Comparison of ENCODE assay signal across 12 cellular contexts in genomic region chr16:50396770-50397525, GRCh38. TPM values are rescaled to one million over a fixed set of nuclear protein-coding genes. Genes with fewer than 3 reads are reported as not detected.
DNase-seq lines count a peak whose midpoint lies in the region; ATAC-seq and TF ChIP-seq lines count a peak whose summit lies in the region.
"Had no signal": no experiment of that assay in that cellular context is flagged by ENCODE, and none has a peak within 500 bp of the region (broad histone marks: within the 10 kb centered on the region; RNA-seq: fewer than 3 reads in every experiment).

No MANE protein-coding gene starts in this region.

- H3K79me1 ChIP-seq in IMR-90 (ENCODE audit: low read depth in 1 of 2, low read length in 2 of 2): no peaks in the 10 kb centered on the region
- H3K79me1 ChIP-seq in H9 (ENCODE audit: insufficient read depth, low read depth, low read length, poor library complexity, severe bottlenecking): no peaks in the 10 kb centered on the region

- H3K36me3 Mint-ChIP-seq in Calu3 (ENCODE audit: insufficient read depth, unreplicated experiment) (no peaks in the 10 kb centered on the region), H9 (ENCODE audit: insufficient read depth in 1 of 3, low read depth in 3 of 3) (no peaks in the 10 kb centered on the region; a peak in 1 of 7 replicates)

- WGBS in IMR-90 (ENCODE audit: extremely low coverage in 2 of 2, insufficient read length in 1 of 2), 2 experiments: no CpG with 5 or more reads among the region's 7 CpGs
- WGBS in lung, 2 donors: 76 to 82% methylated on average over 7 of the region's 7 CpGs
- WGBS in H9 (ENCODE audit: extremely low coverage, insufficient read length, low lambda C conversion rate): no CpG with 5 or more reads among the region's 7 CpGs

- no peak for TF ChIP-seq POLR2A in IMR-90 (IDR thresholded peaks at IDR 0.05; ENCODE audit: low read depth, low read length)

- H3K4ac ChIP-seq in IMR-90 (ENCODE audit: low read depth, low read length) (no peak overlapping the region), H9 (ENCODE audit: low read depth, low read length) (no peak overlapping the region)

- H3K4me1 ChIP-seq in IMR-90 (ENCODE audit: control insufficient read depth, insufficient read depth, low read length): no peaks in the 10 kb centered on the region
- no peaks in the 10 kb centered on the region for H3K4me1 ChIP-seq in lung (ENCODE audit: control insufficient read depth in 2 of 2, insufficient read depth in 2 of 2, low read length in 2 of 2)
- peaks cover 8% of the 10 kb centered on the region; the same call in 1 of the 2 replicates for H3K4me1 ChIP-seq in H9 (ENCODE audit: insufficient read depth, low read length)

- no peak overlapping the region for H4K8ac ChIP-seq in IMR-90 (ENCODE audit: low read depth in 2 of 2, low read length in 2 of 2)
- H4K8ac ChIP-seq in H9 (replicated peaks; ENCODE audit: insufficient read length, low read depth, low read length): no peak overlapping the region

- H2AK9ac ChIP-seq in IMR-90 (replicated peaks; ENCODE audit: low read depth, low read length, poor library complexity): no peak overlapping the region

- H2BK12ac ChIP-seq in H9 (ENCODE audit: insufficient read length, low read depth, low read length): no peak overlapping the region

- BruUV-seq in Calu3 (replicated peaks; lab: Mats Ljungman, UMichigan) (no TSS peak), IMR-90 (replicated peaks; lab: Mats Ljungman, UMichigan) (no TSS peak)

- H3K9ac ChIP-seq in IMR-90 (ENCODE audit: low read depth, low read length) (no peak overlapping the region), H9 (ENCODE audit: extremely low read depth, insufficient read length, low read length) (no peak overlapping the region)

- H2AFZ ChIP-seq in IMR-90 (replicated peaks; ENCODE audit: low read length, poor library complexity) (no peak overlapping the region), H9 (ENCODE audit: low read length) (no peak overlapping the region)

- peaks cover 30% of the 10 kb centered on the region for H3K27me3 Mint-ChIP-seq in Calu3 (ENCODE audit: unreplicated experiment)
- no peaks in the 10 kb centered on the region; the same call in 1 of the 2 replicates for H3K27me3 Mint-ChIP-seq in H9 (ENCODE audit: low read depth)

- H2BK120ac ChIP-seq in IMR-90 (ENCODE audit: low read depth, low read length) (no peak overlapping the region), H9 (ENCODE audit: low read depth, low read length, poor library complexity, severe bottlenecking) (no peak overlapping the region)

- H3K23me2 ChIP-seq in H9 (ENCODE audit: insufficient read length, low read depth, low read length, poor library complexity, severe bottlenecking): no peaks in the 10 kb centered on the region

- no peaks in the 10 kb centered on the region for H4K20me1 ChIP-seq in IMR-90 (ENCODE audit: insufficient read depth, low read length)
- H4K20me1 ChIP-seq in H9 (ENCODE audit: control insufficient read depth, insufficient read depth, insufficient read length): no peaks in the 10 kb centered on the region

- H2BK20ac ChIP-seq in IMR-90 (ENCODE audit: low read depth, low read length) (no peak overlapping the region), H9 (ENCODE audit: low read depth, low read length, poor library complexity, severe bottlenecking) (no peak overlapping the region)

- POLR2A ChIA-PET in IMR-90 (lab: Charles Lee; ENCODE audit: unreplicated experiment): no interaction called here

- H3K79me2 ChIP-seq in H9 (ENCODE audit: insufficient read depth, low read length): no peaks in the 10 kb centered on the region

- H3K18ac ChIP-seq in IMR-90 (ENCODE audit: low read depth, low read length): no peak overlapping the region
- H3K18ac ChIP-seq in H9 (ENCODE audit: insufficient read length, low read depth, low read length): no peak overlapping the region

- H3K4me3 Mint-ChIP-seq in Calu3 (ENCODE audit: low read depth, unreplicated experiment) (peak overlapping the region; percentile 9), H9 (no peak overlapping the region)

- H3K27ac Mint-ChIP-seq in Calu3 (ENCODE audit: unreplicated experiment) (peak overlapping the region; percentile 23), H9 (no peak overlapping the region)

- dilution Hi-C loops in IMR-90 (cut with HindIII; ENCODE audit: low sequenced_read_pairs, unreplicated experiment): no loop called here

- H4K5ac ChIP-seq in IMR-90 (ENCODE audit: low read depth, low read length) (no peak overlapping the region), H9 (ENCODE audit: insufficient read length, low read depth, low read length) (no peak overlapping the region)

- H3K36me3 ChIP-seq in IMR-90 (ENCODE audit: control insufficient read depth, insufficient read depth, low read length) (no peaks in the 10 kb centered on the region), lung (ENCODE audit: control insufficient read depth in 2 of 2, insufficient read depth in 2 of 2, low read length in 2 of 2) (no peaks in the 10 kb centered on the region)

- no peak overlapping the region for H2BK15ac ChIP-seq in IMR-90 (ENCODE audit: low read depth, low read length)
- H2BK15ac ChIP-seq in H9 (ENCODE audit: low read depth, low read length): no peak overlapping the region

- H2BK5ac ChIP-seq in IMR-90 (ENCODE audit: low read depth, low read length, poor library complexity, severe bottlenecking) (no peak overlapping the region), H9 (ENCODE audit: insufficient read length, low read length) (no peak overlapping the region)

- TF ChIP-seq RAD21 in IMR-90 (IDR thresholded peaks at IDR 0.05; ENCODE audit: low read length): no peak

- no peak for ATAC-seq in IMR-90 (ENCODE audit: low read depth)
- ATAC-seq in lung (ENCODE audit: insufficient read depth, low FRiP score): no peak
- no peak for ATAC-seq in GM18502 (IDR thresholded peaks at IDR 0.05; ENCODE audit: poor library complexity, unreplicated experiment)

- H3K23ac ChIP-seq in IMR-90 (ENCODE audit: low read depth, low read length): no peak overlapping the region
- H3K23ac ChIP-seq in H9 (ENCODE audit: insufficient read length, low read depth, low read length): no peak overlapping the region

- no peak for TF ChIP-seq CTCF in Calu3 (IDR thresholded peaks at IDR 0.05; ENCODE audit: unreplicated experiment)
- no peak for TF ChIP-seq CTCF in IMR-90 (conservative IDR thresholded peaks at IDR 0.05; ENCODE audit: low read depth, low read length)
- TF ChIP-seq CTCF in lung (IDR thresholded peaks at IDR 0.05; ENCODE audit: control extremely low read depth, extremely low read depth): no peak
- TF ChIP-seq CTCF in H9 (conservative IDR thresholded peaks at IDR 0.05): no peak

- no peak overlapping the region for H2AK5ac ChIP-seq in IMR-90 (ENCODE audit: low read depth, low read length)
- H2AK5ac ChIP-seq in H9 (ENCODE audit: insufficient read length, low read length): no peak overlapping the region

- in situ Hi-C loops in IMR-90 (cut with MboI; ENCODE audit: low sequenced_read_pairs): no loop called here

- H3K4me3 ChIP-seq in IMR-90 (ENCODE audit: insufficient read depth, low read depth, low read length): no peak overlapping the region
- H3K4me3 ChIP-seq in lung: no peak overlapping the region

- no peak overlapping the region for H3K27ac ChIP-seq in IMR-90 (ENCODE audit: insufficient read depth, low read length)
- no peak overlapping the region for H3K27ac ChIP-seq in lung (ENCODE audit: low read depth in 1 of 2, low read length in 1 of 2)
- no peak overlapping the region for H3K27ac ChIP-seq in H9 (ENCODE audit: insufficient read length, low read depth, low read length)

- H3K9me1 ChIP-seq in IMR-90 (ENCODE audit: insufficient read depth, low read length): no peaks in the 10 kb centered on the region

- intact Hi-C loops in Calu3 (cut with micrococcal nuclease; ENCODE audit: unreplicated experiment) (no loop called here), IMR-90 (cut with micrococcal nuclease) (no loop called here), posterior cingulate gyrus (cut with DNase I) (no loop called here)

- H4K91ac ChIP-seq in IMR-90 (ENCODE audit: insufficient read depth, low read depth, low read length): no peak overlapping the region
- H4K91ac ChIP-seq in H9 (ENCODE audit: insufficient read length, low read depth, low read length): no peak overlapping the region

- peak; percentile 83 for DNase-seq in Calu3
- DNase-seq in IMR-90: peak; percentile 36
- DNase-seq in astrocyte of the hippocampus (ENCODE audit: low read depth, low spot score): peak; percentile 73
- DNase-seq in lung (ENCODE audit: low spot score): peak; percentile 23
- no peak for DNase-seq in H9
- no peak for DNase-seq in posterior cingulate gyrus
- DNase-seq in NCI-H524 (lab: John Stamatoyannopoulos, UW): no peak
- DNase-seq: cerebellar nuclear complex, glutamatergic neuron, small intestine, T-helper 9 cell had no signal

- H3K4me1 Mint-ChIP-seq in Calu3 (ENCODE audit: low read depth, unreplicated experiment) (peaks cover 19% of the 10 kb centered on the region), H9 (peaks cover 19 to 22% of the 10 kb centered on the region in 2 experiments)

- H3K27me3 ChIP-seq in IMR-90 (ENCODE audit: control insufficient read depth, insufficient read depth, low read length) (no peaks in the 10 kb centered on the region; the same call in 1 of the 2 replicates), lung (ENCODE audit: control insufficient read depth, insufficient read depth) (no peaks in the 10 kb centered on the region), H9 (ENCODE audit: insufficient read depth, low read length) (no peaks in the 10 kb centered on the region)

- H3T11ph ChIP-seq in H9 (ENCODE audit: low read length): no peak overlapping the region

- H3K56ac ChIP-seq in IMR-90 (ENCODE audit: extremely low read depth, insufficient read depth, low read length): no peak overlapping the region
- H3K56ac ChIP-seq in H9 (ENCODE audit: insufficient read length, low read depth, low read length): no peak overlapping the region

- H3K9me3 ChIP-seq in IMR-90 (ENCODE audit: control insufficient read depth, insufficient read depth, low read length) (no peaks in the 10 kb centered on the region), lung (ENCODE audit: control insufficient read depth in 2 of 2, insufficient read depth in 1 of 2, low read length in 1 of 2) (no peaks in the 10 kb centered on the region), H9 (ENCODE audit: control insufficient read depth, low read depth, low read length) (no peaks in the 10 kb centered on the region)

- no peak overlapping the region for H3K4me2 ChIP-seq in IMR-90 (ENCODE audit: low read depth, low read length)
- no peak overlapping the region for H3K4me2 ChIP-seq in H9 (ENCODE audit: insufficient read depth, insufficient read length, low read length)

- H3K14ac ChIP-seq in IMR-90 (replicated peaks; ENCODE audit: low read depth, low read length) (no peak overlapping the region), H9 (ENCODE audit: insufficient read depth, low read length) (no peak overlapping the region)

- CTCF ChIA-PET in Calu3 (lab: Charles Lee): no interaction called here
- CTCF ChIA-PET in IMR-90 (lab: Yijun Ruan, JAX): no interaction called here

- no peaks in the 10 kb centered on the region for H3K9me3 Mint-ChIP-seq in Calu3 (ENCODE audit: low read depth, unreplicated experiment)
- no peaks in the 10 kb centered on the region for H3K9me3 Mint-ChIP-seq in H9

RNA-seq across cellular contexts. Expression of gene BRD7, which starts 28.2 kb away (rescaled TPM):
- total RNA-seq in Calu3 (2022) (96.0 and 98.7 TPM in 2 replicates), IMR-90 (2012; rRNA removed) (29.9 and 38.9 TPM in 2 replicates), lung (10 to 100 TPM; 52.8 to 54.1 TPM), H9 (2021) (107 and 112 TPM in 2 replicates)
- polyA plus RNA-seq in IMR-90 (2012; rRNA removed) (24.8 and 25.1 TPM in 2 replicates), lung (10 to 100 TPM; 33.9 to 54.6 TPM)
- polyA plus RNA-seq in IMR-90 (2012; cell fraction: cytosol; rRNA removed): 3.7 and 7.6 TPM in 2 replicates
- 18.0 and 28.0 TPM in 2 replicates for polyA plus RNA-seq in IMR-90 (2012; cell fraction: nucleus; rRNA removed; ENCODE audit: low replicate concordance)

Comparison
In these comparisons a context has a peak if more than half of its experiments do, and no peak if none do; other contexts are left out.
1. DNase-seq: peak in Calu3 (single experiment), IMR-90 (single experiment), astrocyte of the hippocampus (single experiment) and lung (single experiment); none in H9 (single experiment), posterior cingulate gyrus (0 of 10) and NCI-H524 (0 of 2).